In genomic region chr4:83009529-83009928, GRCh38 we compare ENCODE assay signal across 9 cellular contexts. TPM values are rescaled to one million over a fixed set of nuclear protein-coding genes. Genes with fewer than 3 reads are reported as not detected.
DNase-seq lines count a peak whose midpoint lies in the region; ATAC-seq and TF ChIP-seq lines count a peak whose summit lies in the region.
"Had no signal": no experiment of that assay in that cellular context is flagged by ENCODE, and none has a peak within 500 bp of the region (broad histone marks: within the 10 kb centered on the region; RNA-seq: fewer than 3 reads in every experiment).

No MANE protein-coding gene starts in this region.

- no peaks in the 10 kb centered on the region for H3K9me3 ChIP-seq in heart right ventricle
- H3K9me3 ChIP-seq in ascending aorta, result no peaks in the 10 kb centered on the region
- no peaks in the 10 kb centered on the region for H3K9me3 ChIP-seq in right lobe of liver
- H3K9me3 ChIP-seq in upper lobe of right lung, result no peaks in the 10 kb centered on the region

- no peak for DNase-seq in heart right ventricle
- no peak for DNase-seq in Right ventricle myocardium superior
- DNase-seq in ascending aorta (ENCODE audit: low spot score in 2 of 2), result no peak
- no peak for DNase-seq in right lobe of liver
- DNase-seq in upper lobe of right lung, result no peak
- no peak for DNase-seq in HuH-7 (ENCODE audit: low spot score)
- DNase-seq in GM19240 (ENCODE audit: insufficient read length, low spot score), result no peak
- DNase-seq in kidney tubule cell (ENCODE audit: low spot score), result no peak
- DNase-seq: left colon had no signal

- peaks cover 6 to 54% (median 34%) of the 10 kb centered on the region in 9 donors for H3K4me1 ChIP-seq in heart right ventricle
- peaks cover 0 to 19% of the 10 kb centered on the region in 2 donors for H3K4me1 ChIP-seq in ascending aorta
- H3K4me1 ChIP-seq in right lobe of liver, result peaks cover 0 to 23% (median 11%) of the 10 kb centered on the region in 4 donors
- H3K4me1 ChIP-seq in upper lobe of right lung, result peaks cover 35% of the 10 kb centered on the region

- H3K27ac ChIP-seq in heart right ventricle, result peak overlapping the region in 3 of 10 donors; percentile 90 to 97 (median 90)
- peak overlapping the region in 1 of 2 donors; percentile 91 for H3K27ac ChIP-seq in ascending aorta
- peak overlapping the region in 1 of 3 donors; percentile 76 for H3K27ac ChIP-seq in right lobe of liver
- peak overlapping the region; percentile 91 for H3K27ac ChIP-seq in upper lobe of right lung

- 67 to 74% methylated on average over 3 of the region's 3 CpGs for WGBS in heart right ventricle, 2 donors
- 42% methylated on average over 3 of the region's 3 CpGs for WGBS in right lobe of liver (ENCODE audit: insufficient coverage, low coverage, low lambda C conversion rate, missing lambda C conversion rate)

- TF ChIP-seq CTCF in heart right ventricle (IDR thresholded peaks at IDR 0.05) (no peak), ascending aorta (IDR thresholded peaks at IDR 0.05) (no peak), right lobe of liver (IDR thresholded peaks at IDR 0.05) (no peak), upper lobe of right lung (IDR thresholded peaks at IDR 0.05) (no peak)

- H3K36me3 ChIP-seq in heart right ventricle (no peaks in the 10 kb centered on the region), ascending aorta (no peaks in the 10 kb centered on the region), right lobe of liver (no peaks in the 10 kb centered on the region), upper lobe of right lung (no peaks in the 10 kb centered on the region)

- H3K4me3 ChIP-seq in heart right ventricle (peak overlapping the region in 9 of 10 donors; percentile 63 to 98 (median 84)), ascending aorta (peak overlapping the region; percentile 65 to 88), right lobe of liver (peak overlapping the region; percentile 75 to 85 (median 80)), upper lobe of right lung (peak overlapping the region; percentile 90)

- TF ChIP-seq POLR2A in right lobe of liver (IDR thresholded peaks at IDR 0.05), result no peak

- intact Hi-C loops in heart right ventricle (cut with DNase I) (no loop called here), Right ventricle myocardium superior (cut with DNase I) (no loop called here), ascending aorta (cut with DNase I) (no loop called here), right lobe of liver (cut with DNase I) (loop anchor here in 1 of 2 donors (10.0 kb wide), 1 partner anchor 105 kb away; the partner anchor contains the start of gene THAP9), upper lobe of right lung (cut with DNase I) (no loop called here)

- no peaks in the 10 kb centered on the region for H3K27me3 ChIP-seq in heart right ventricle
- no peaks in the 10 kb centered on the region for H3K27me3 ChIP-seq in ascending aorta
- H3K27me3 ChIP-seq in right lobe of liver, result no peaks in the 10 kb centered on the region
- no peaks in the 10 kb centered on the region for H3K27me3 ChIP-seq in upper lobe of right lung

- ATAC-seq in heart right ventricle (no peak), Right ventricle myocardium superior (ENCODE audit: poor library complexity) (no peak), right lobe of liver (no peak), upper lobe of right lung (no peak)
- ATAC-seq: left colon had no signal

RNA-seq across cellular contexts. Expression of gene LIN54, which starts 1.1 kb away (rescaled TPM):
- total RNA-seq in heart right ventricle, result 1 to 10 TPM; 6.0 to 9.4 (median 9.0) TPM
- 1 to 10 TPM; 1.5 to 1.9 TPM for polyA plus RNA-seq in heart right ventricle
- 7.4 TPM for total RNA-seq in Right ventricle myocardium superior
- 6.2 TPM for total RNA-seq in ascending aorta
- 1 to 10 TPM; 5.4 to 8.1 (median 6.0) TPM for total RNA-seq in right lobe of liver
- 9.8 TPM for total RNA-seq in upper lobe of right lung

RNA-seq across cellular contexts. Expression of gene COPS4, which starts 25.5 kb away (rescaled TPM):
- total RNA-seq in heart right ventricle (10 to 100 TPM; 48.1 to 65.1 (median 57.5) TPM), Right ventricle myocardium superior (47.4 TPM), ascending aorta (83.5 TPM), right lobe of liver (10 to 100 TPM; 11.1 to 18.9 (median 14.7) TPM), upper lobe of right lung (24.3 TPM)
- polyA plus RNA-seq in heart right ventricle, result 10 to 100 TPM; 12.5 to 40.3 TPM
